In the genomic region with DNA sequence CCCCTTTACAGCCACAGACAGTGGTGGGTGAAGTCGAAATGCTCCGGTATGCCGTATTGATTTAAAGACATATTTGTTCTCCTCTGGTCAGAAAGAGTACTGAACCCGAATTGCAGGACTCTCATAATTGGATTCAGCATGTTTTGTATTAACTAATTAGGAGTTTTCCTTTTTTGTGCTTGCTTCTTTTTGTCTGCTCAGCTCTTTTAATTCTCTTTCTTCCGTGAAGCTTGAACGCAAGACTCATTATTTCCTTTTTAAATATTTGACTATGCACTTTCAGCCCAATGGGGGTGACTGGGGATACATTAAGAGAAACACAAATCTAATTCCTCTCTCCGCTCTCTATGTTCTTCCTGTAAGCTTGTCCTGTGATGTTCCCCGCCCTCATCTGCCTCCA, we compare ENCODE assay signal across 21 cellular contexts.
DNase-seq lines count a peak whose midpoint lies in the region; ATAC-seq, FAIRE-seq and TF ChIP-seq lines count a peak whose summit lies in the region.
"Had no signal": no experiment of that assay in that cellular context is flagged by ENCODE, and none has a peak within 500 bp of the region (broad histone marks: within the 10 kb centered on the region; RNA-seq: fewer than 3 reads in every experiment).

No MANE protein-coding gene starts in this region.

- H3K9me3 ChIP-seq in HepG2 (ENCODE audit: low read length): no peaks in the 10 kb centered on the region; the same call in 1 of the 2 replicates
- H3K9me3 ChIP-seq in right lobe of liver: no peaks in the 10 kb centered on the region
- H3K9me3 ChIP-seq in CD4-positive, alpha-beta memory T cell (ENCODE audit: control insufficient read depth in 1 of 2, low read length in 2 of 2): no peaks in the 10 kb centered on the region
- H3K9me3 ChIP-seq: Caco-2 had no signal

- H3K27ac ChIP-seq in HepG2 (ENCODE audit: extremely low read length, insufficient read depth, low read length): no peak overlapping the region
- no peak overlapping the region for H3K27ac ChIP-seq in right lobe of liver
- H3K27ac ChIP-seq in CD4-positive, alpha-beta memory T cell (ENCODE audit: low read depth, low read length): no peak overlapping the region
- H3K27ac ChIP-seq: GM23248 had no signal

- H3K4me3 ChIP-seq in HepG2 (replicated peaks in 1 of 3; ENCODE audit: insufficient read depth in 1 of 3, low read depth in 2 of 3, low read length in 3 of 3) (no peak overlapping the region), right lobe of liver (no peak overlapping the region)
- H3K4me3 ChIP-seq in CD4-positive, alpha-beta memory T cell (ENCODE audit: low read length in 2 of 2): no peak overlapping the region
- H3K4me3 ChIP-seq: GM23248 had no signal

- TF ChIP-seq CTCF in HepG2 (CRISPR knock-in tag; IDR thresholded peaks at IDR 0.05) (no peak), right lobe of liver (IDR thresholded peaks at IDR 0.05) (no peak), glutamatergic neuron (IDR thresholded peaks at IDR 0.05; ENCODE audit: partially characterized antibody, unreplicated experiment) (peak; percentile 32)

- DNase-seq in HepG2 (ENCODE audit: low spot score): no peak
- no peak for DNase-seq in right lobe of liver
- DNase-seq in NCI-H748 treated with DMSO at 0.1 percent for 48 hours (lab: John Stamatoyannopoulos, UW): peak; percentile 32
- no peak for DNase-seq in glutamatergic neuron
- no peak for DNase-seq in CD4-positive, alpha-beta memory T cell
- DNase-seq in RPMI8226: no peak
- DNase-seq in activated T-helper 2 cell treated with anti-CD3 and anti-CD28 coated beads, Interferon-gamma antibody, Interleukin-2, Interleukin-4, amounts not matched to agents 10 μg/mL and 5 μg/mL and 100 μg/mL, durations not matched to agents 14 hours and 24 hours and 36 hours (ENCODE audit: low spot score): no peak
- DNase-seq: ACHN; BE2C; C1 segment of cervical spinal cord; Caco-2; CD4-positive, CD25-positive, alpha-beta regulatory T cell; GM23248; H7; HFFc6 had no signal

- TF ChIP-seq EP300 in HepG2 (IDR thresholded peaks at IDR 0.05; ENCODE audit: low read depth in 2 of 2, low read length in 2 of 2): no peak
- TF ChIP-seq EP300 in HepG2 (CRISPR knock-in tag; IDR thresholded peaks at IDR 0.05; ENCODE audit: borderline replicate concordance): no peak

- H3K4me1 ChIP-seq in HepG2 (ENCODE audit: insufficient read depth, low read length): no peaks in the 10 kb centered on the region
- no peaks in the 10 kb centered on the region for H3K4me1 ChIP-seq in right lobe of liver
- H3K4me1 ChIP-seq in CD4-positive, alpha-beta memory T cell (ENCODE audit: insufficient read depth, low read length): no peaks in the 10 kb centered on the region
- H3K4me1 ChIP-seq: BE2C, Caco-2 had no signal

- H3K79me2 ChIP-seq in HepG2 (ENCODE audit: insufficient read depth, low read length): no peaks in the 10 kb centered on the region

- H2AFZ ChIP-seq in HepG2 (ENCODE audit: low read length): no peak overlapping the region
- H2AFZ ChIP-seq: GM23248 had no signal

- peaks cover 27% of the 10 kb centered on the region for H3K4me1 Mint-ChIP-seq in glutamatergic neuron (ENCODE audit: low read depth, unreplicated experiment)
- no peaks in the 10 kb centered on the region for H3K4me1 Mint-ChIP-seq in CD4-positive, alpha-beta memory T cell
- H3K4me1 Mint-ChIP-seq in activated T-helper 2 cell treated with anti-CD3 and anti-CD28 coated beads, Interferon-gamma antibody, Interleukin-2, Interleukin-4, amounts not matched to agents 10 μg/mL and 5 μg/mL and 100 μg/mL, durations not matched to agents 14 hours and 24 hours and 36 hours (ENCODE audit: low read depth): no peaks in the 10 kb centered on the region
- H3K4me1 Mint-ChIP-seq: CD4-positive, CD25-positive, alpha-beta regulatory T cell had no signal

- in situ Hi-C loops in HepG2 (cut with HindIII; ENCODE audit: extremely low pct_ligation_motif_present, low pct_unique_long_range_greater_than_20kb): no loop called here

- peaks cover 9% of the 10 kb centered on the region for H3K9me3 Mint-ChIP-seq in glutamatergic neuron (ENCODE audit: unreplicated experiment)
- peaks cover 0 to 22% (median 2%) of the 10 kb centered on the region in 8 donors for H3K9me3 Mint-ChIP-seq in CD4-positive, alpha-beta memory T cell
- H3K9me3 Mint-ChIP-seq in activated T-helper 2 cell treated with anti-CD3 and anti-CD28 coated beads, Interferon-gamma antibody, Interleukin-2, Interleukin-4, amounts not matched to agents 10 μg/mL and 5 μg/mL and 100 μg/mL, durations not matched to agents 14 hours and 24 hours and 36 hours: peaks cover 40% of the 10 kb centered on the region

- TF ChIP-seq POLR2A in HepG2 (IDR thresholded peaks at IDR 0.05; ENCODE audit: insufficient read depth in 1 of 2, low read depth in 2 of 2, low read length in 2 of 2): no peak
- TF ChIP-seq POLR2A in right lobe of liver (IDR thresholded peaks at IDR 0.05): no peak

- H4K20me1 ChIP-seq in HepG2 (ENCODE audit: insufficient read depth, low read length): no peaks in the 10 kb centered on the region

- no peak overlapping the region for H3K4me2 ChIP-seq in HepG2 (ENCODE audit: low read depth, low read length)

- H3K36me3 ChIP-seq in HepG2 (replicated peaks in 1 of 2; ENCODE audit: control insufficient read depth in 1 of 2, insufficient read depth in 2 of 2, low read length in 2 of 2) (no peaks in the 10 kb centered on the region), right lobe of liver (no peaks in the 10 kb centered on the region)
- H3K36me3 ChIP-seq in CD4-positive, alpha-beta memory T cell (ENCODE audit: insufficient read depth, low read length): no peaks in the 10 kb centered on the region
- H3K36me3 ChIP-seq: BE2C had no signal

- H3K27me3 Mint-ChIP-seq in glutamatergic neuron (ENCODE audit: unreplicated experiment): peaks cover 2% of the 10 kb centered on the region
- H3K27me3 Mint-ChIP-seq in CD4-positive, alpha-beta memory T cell: no peaks in the 10 kb centered on the region
- no peaks in the 10 kb centered on the region for H3K27me3 Mint-ChIP-seq in activated T-helper 2 cell treated with anti-CD3 and anti-CD28 coated beads, Interferon-gamma antibody, Interleukin-2, Interleukin-4, amounts not matched to agents 10 μg/mL and 5 μg/mL and 100 μg/mL, durations not matched to agents 14 hours and 24 hours and 36 hours (ENCODE audit: low read depth)
- H3K27me3 Mint-ChIP-seq: CD4-positive, CD25-positive, alpha-beta regulatory T cell had no signal

- peak overlapping the region; percentile 33 for H3K27ac Mint-ChIP-seq in glutamatergic neuron (ENCODE audit: unreplicated experiment)
- H3K27ac Mint-ChIP-seq in CD4-positive, alpha-beta memory T cell: no peak overlapping the region
- no peak overlapping the region for H3K27ac Mint-ChIP-seq in activated T-helper 2 cell treated with anti-CD3 and anti-CD28 coated beads, Interferon-gamma antibody, Interleukin-2, Interleukin-4, amounts not matched to agents 10 μg/mL and 5 μg/mL and 100 μg/mL, durations not matched to agents 14 hours and 24 hours and 36 hours
- H3K27ac Mint-ChIP-seq: CD4-positive, CD25-positive, alpha-beta regulatory T cell; HFFc6 had no signal

- CTCF ChIA-PET in HepG2 (lab: Yijun Ruan, JAX; ENCODE audit: low intra/inter-chr PET ratio, low total read pairs): no interaction called here
- CTCF ChIA-PET in CD4-positive, alpha-beta memory T cell (lab: Charles Lee; ENCODE audit: partially characterized antibody): no interaction called here

- no peak overlapping the region for H3K9ac ChIP-seq in HepG2 (ENCODE audit: insufficient read depth, low read depth, low read length)
- H3K9ac ChIP-seq: GM23248 had no signal

- no peak for FAIRE-seq in HepG2 (lab: Jason Lieb, UNC)
- FAIRE-seq: D721Med, G401.6, GM12891, GM18507, HTR-8/SVneo had no signal

- intact Hi-C loops in HepG2 (cut with micrococcal nuclease; ENCODE audit: unreplicated experiment) (no loop called here), right lobe of liver (cut with DNase I) (no loop called here)
- intact Hi-C loops in CD4-positive, alpha-beta memory T cell (cut with micrococcal nuclease): no loop called here
- intact Hi-C loops in activated T-helper 2 cell treated with anti-CD3 and anti-CD28 coated beads, Interferon-gamma antibody, Interleukin-2, Interleukin-4, amounts not matched to agents 10 μg/mL and 5 μg/mL and 100 μg/mL, durations not matched to agents 14 hours and 24 hours and 36 hours (cut with micrococcal nuclease): no loop called here

- WGBS in HepG2 (ENCODE audit: low lambda C conversion rate): 26% methylated on average over 8 of the region's 8 CpGs
- 43% methylated on average over 8 of the region's 8 CpGs for WGBS in right lobe of liver (ENCODE audit: insufficient coverage, low coverage, low lambda C conversion rate, missing lambda C conversion rate)

- no TSS peak for BruUV-seq in HepG2 (replicated peaks; lab: Mats Ljungman, UMichigan)

- ATAC-seq in HepG2: no peak
- ATAC-seq in right lobe of liver: no peak
- ATAC-seq: HCT116 had no signal

- peak overlapping the region; percentile 33 for H3K4me3 Mint-ChIP-seq in glutamatergic neuron (ENCODE audit: unreplicated experiment)
- peak overlapping the region in 1 of 8 donors; percentile 12 for H3K4me3 Mint-ChIP-seq in CD4-positive, alpha-beta memory T cell
- H3K4me3 Mint-ChIP-seq in activated T-helper 2 cell treated with anti-CD3 and anti-CD28 coated beads, Interferon-gamma antibody, Interleukin-2, Interleukin-4, amounts not matched to agents 10 μg/mL and 5 μg/mL and 100 μg/mL, durations not matched to agents 14 hours and 24 hours and 36 hours (ENCODE audit: low read depth): no peak overlapping the region
- H3K4me3 Mint-ChIP-seq: CD4-positive, CD25-positive, alpha-beta regulatory T cell; HFFc6 had no signal

- no peak for TF ChIP-seq RAD21 in HepG2 (CRISPR knock-in tag; IDR thresholded peaks at IDR 0.05)

- POLR2A ChIA-PET in HepG2 (lab: Yijun Ruan, JAX): no interaction called here
- POLR2A ChIA-PET in CD4-positive, alpha-beta memory T cell (lab: Charles Lee; ENCODE audit: partially characterized antibody): no interaction called here

- H3K36me3 Mint-ChIP-seq in glutamatergic neuron (ENCODE audit: unreplicated experiment): no peaks in the 10 kb centered on the region
- no peaks in the 10 kb centered on the region for H3K36me3 Mint-ChIP-seq in CD4-positive, alpha-beta memory T cell
- H3K36me3 Mint-ChIP-seq in activated T-helper 2 cell treated with anti-CD3 and anti-CD28 coated beads, Interferon-gamma antibody, Interleukin-2, Interleukin-4, amounts not matched to agents 10 μg/mL and 5 μg/mL and 100 μg/mL, durations not matched to agents 14 hours and 24 hours and 36 hours (ENCODE audit: low read depth): no peaks in the 10 kb centered on the region
- H3K36me3 Mint-ChIP-seq: CD4-positive, CD25-positive, alpha-beta regulatory T cell had no signal

- H3K27me3 ChIP-seq in HepG2 (ENCODE audit: control insufficient read depth in 1 of 2, insufficient read depth in 2 of 2, low read length in 2 of 2) (peaks cover 0 to 26% of the 10 kb centered on the region in 2 experiments; a peak in 2 of 5 replicates), right lobe of liver (no peaks in the 10 kb centered on the region)
- no peaks in the 10 kb centered on the region for H3K27me3 ChIP-seq in CD4-positive, alpha-beta memory T cell (ENCODE audit: insufficient read depth, low read length)
- H3K27me3 ChIP-seq: BE2C had no signal

TF ChIP-seq in HepG2, 621 proteins besides CTCF, POLR2A, EP300 and RAD21:
- peak; percentile 43 to 78; a peak in 2 of 4 replicates for TF ChIP-seq MAFK (conservative IDR thresholded peaks at IDR 0.05 in 1 of 2, IDR thresholded peaks at IDR 0.05 in 1 of 2; ENCODE audit: low read length in 2 of 2)
- no peak for TF ChIP-seq ZSCAN31 (CRISPR knock-in tag; IDR thresholded peaks at IDR 0.05; ENCODE audit: low read depth)
- peak; percentile 63 for TF ChIP-seq MAFF (IDR thresholded peaks at IDR 0.05; ENCODE audit: low read depth, low read length)
TF ChIP-seq in HepG2: peak in this region for 2.
